9 cellular contexts compared by ENCODE assay signal in genomic region chr19:18762125-18763023, GRCh38. TPM values are rescaled to one million over a fixed set of nuclear protein-coding genes. Genes with fewer than 3 reads are reported as not detected.
A peak's percentile ranks its signal among the peaks of the same experiment; 100 is the strongest.
DNase-seq lines count a peak whose midpoint lies in the region; ATAC-seq and TF ChIP-seq lines count a peak whose summit lies in the region.
"Had no signal": no experiment of that assay in that cellular context is flagged by ENCODE, and none has a peak within 500 bp of the region (broad histone marks: within the 10 kb centered on the region; RNA-seq: fewer than 3 reads in every experiment).

No MANE protein-coding gene starts in this region.

- peak overlapping the region; percentile 26 for H3K9ac ChIP-seq in NT2/D1 (ENCODE audit: insufficient read length, low read depth)

- H3K27ac Mint-ChIP-seq in nephron progenitor cell: no peak overlapping the region

- H3K4me3 Mint-ChIP-seq in nephron progenitor cell: no peak overlapping the region

- no peak for ATAC-seq in HG02981 (IDR thresholded peaks at IDR 0.05; ENCODE audit: unreplicated experiment)

- no peaks in the 10 kb centered on the region for H3K9me3 ChIP-seq in NT2/D1 (ENCODE audit: insufficient read depth, low read length)

- peaks cover 4% of the 10 kb centered on the region for H3K36me3 Mint-ChIP-seq in nephron progenitor cell (ENCODE audit: low read depth)

- H3K4me3 ChIP-seq in NT2/D1 (ENCODE audit: insufficient read length, low read depth) (no peak overlapping the region), fibroblast of villous mesenchyme (ENCODE audit: low read depth, low read length) (no peak overlapping the region)

- no peaks in the 10 kb centered on the region for H3K36me3 ChIP-seq in NT2/D1 (ENCODE audit: insufficient read depth, insufficient read length, low read length)

- peaks cover 28% of the 10 kb centered on the region for H3K4me1 Mint-ChIP-seq in nephron progenitor cell

- H3K27me3 ChIP-seq in NT2/D1 (ENCODE audit: insufficient read depth, insufficient read length): peaks cover 8% of the 10 kb centered on the region
- H3K27me3 ChIP-seq: dorsolateral prefrontal cortex had no signal

- TF ChIP-seq CTCF in fibroblast of villous mesenchyme (IDR thresholded peaks at IDR 0.05; ENCODE audit: insufficient read depth, low read depth, low read length): no peak
- no peak for TF ChIP-seq CTCF in nephron progenitor cell (IDR thresholded peaks at IDR 0.05)

- peak; percentile 98 for DNase-seq in G401 (ENCODE audit: low spot score)
- DNase-seq in NT2/D1 (ENCODE audit: low read depth, low spot score): no peak
- DNase-seq in fibroblast of villous mesenchyme (ENCODE audit: low read depth): peak; percentile 23
- peak; percentile 45 for DNase-seq in pons (ENCODE audit: low spot score)
- no peak for DNase-seq in AG08395 (ENCODE audit: low spot score)
- DNase-seq in nephron progenitor cell: no peak
- no peak for DNase-seq in CD1c-positive myeloid dendritic cell (ENCODE audit: extremely low spot score)

- peaks cover 3% of the 10 kb centered on the region for H3K27me3 Mint-ChIP-seq in nephron progenitor cell (ENCODE audit: low read depth, poor library complexity)

- peaks cover 10% of the 10 kb centered on the region for H3K4me1 ChIP-seq in NT2/D1 (ENCODE audit: insufficient read depth, insufficient read length)

- no peaks in the 10 kb centered on the region for H3K9me3 Mint-ChIP-seq in nephron progenitor cell

- in situ Hi-C loops in G401 (cut with HindIII; ENCODE audit: low sequenced_read_pairs): no loop called here

RNA-seq across cellular contexts. Expression of gene COMP, which starts 28.7 kb away (rescaled TPM):
- 0.49 and 0.54 TPM in 2 replicates for total RNA-seq in G401 (2014; rRNA removed; shearing (Covaris generic))
- total RNA-seq in fibroblast of villous mesenchyme: under 0.01 TPM in 1 of 2 replicates, not detected in the other

Comparison
In these comparisons a context has a peak if more than half of its experiments do, and no peak if none do; other contexts are left out.
1. DNase-seq: peak in G401 (single experiment), fibroblast of villous mesenchyme (single experiment) and pons (single experiment); none in NT2/D1 (single experiment), AG08395 (single experiment), nephron progenitor cell (single experiment) and CD1c-positive myeloid dendritic cell (single experiment).